ENCODE assay signal across 15 cellular contexts in the genomic region with DNA sequence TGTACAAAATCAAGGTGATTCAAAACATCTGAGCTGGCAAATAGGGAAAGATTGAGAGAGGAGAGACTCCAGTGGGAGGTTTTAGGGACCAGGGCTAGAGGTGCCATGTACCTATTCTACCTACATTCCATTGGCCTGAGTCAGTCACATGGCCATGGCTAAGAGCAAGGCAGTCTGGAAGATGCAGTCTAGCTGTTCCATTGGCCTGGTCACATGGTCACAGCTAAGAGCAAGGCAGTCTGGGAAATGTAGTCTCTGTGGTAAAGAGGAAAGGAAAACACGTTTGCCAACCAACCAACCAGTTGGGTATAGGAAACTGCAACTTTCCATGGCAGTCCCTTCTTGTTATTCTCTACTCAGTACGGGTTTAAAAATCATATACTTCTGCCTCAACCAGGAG.
DNase-seq lines count a peak whose midpoint lies in the region; ATAC-seq, FAIRE-seq and TF ChIP-seq lines count a peak whose summit lies in the region.
"Had no signal": no experiment of that assay in that cellular context is flagged by ENCODE, and none has a peak within 500 bp of the region (broad histone marks: within the 10 kb centered on the region; RNA-seq: fewer than 3 reads in every experiment).

No MANE protein-coding gene starts in this region.

- peaks cover 9% of the 10 kb centered on the region for H3K4me1 Mint-ChIP-seq in CD4-positive, alpha-beta T cell (ENCODE audit: low read depth)

- H3K27me3 Mint-ChIP-seq in CD4-positive, alpha-beta T cell, result no peaks in the 10 kb centered on the region
- H3K27me3 Mint-ChIP-seq: CD4-positive, CD25-positive, alpha-beta regulatory T cell had no signal

- DNase-seq in CD4-positive, alpha-beta T cell, result no peak
- DNase-seq in GM12891 (ENCODE audit: insufficient read length, low spot score) (no peak), RWPE2 (ENCODE audit: low spot score) (no peak), iPS DF 19.7 (ENCODE audit: low read depth, low spot score) (peak; percentile 84), upper lobe of right lung (no peak), posterior cingulate gyrus (no peak), caudate nucleus (lab: John Stamatoyannopoulos, UW) (no peak)
- DNase-seq: immature natural killer cell; NCI-H146; PC-3; stimulated activated naive CD4-positive, alpha-beta T cell had no signal

- intact Hi-C loops in CD4-positive, alpha-beta T cell (cut with DNase I, micrococcal nuclease), result no loop called here
- intact Hi-C loops in upper lobe of right lung (cut with DNase I) (no loop called here), posterior cingulate gyrus (cut with DNase I) (no loop called here)

- peak; percentile 56 for FAIRE-seq in GM12891 (lab: Jason Lieb, UNC)
- FAIRE-seq: HTR-8/SVneo had no signal

- H3K4me3 ChIP-seq in RWPE2 (ENCODE audit: severe bottlenecking), result no peak overlapping the region
- H3K4me3 ChIP-seq in upper lobe of right lung, result no peak overlapping the region
- H3K4me3 ChIP-seq: coronary artery had no signal

- H3K9me3 ChIP-seq in CD4-positive, alpha-beta T cell (ENCODE audit: control insufficient read depth, low read length), result no peaks in the 10 kb centered on the region
- H3K9me3 ChIP-seq in RWPE2 (ENCODE audit: severe bottlenecking) (no peaks in the 10 kb centered on the region), upper lobe of right lung (no peaks in the 10 kb centered on the region)

- no peaks in the 10 kb centered on the region for H3K27me3 ChIP-seq in CD4-positive, alpha-beta T cell (ENCODE audit: control insufficient read depth, insufficient read depth, low read length)
- H3K27me3 ChIP-seq in RWPE2 (ENCODE audit: insufficient read depth, poor library complexity, severe bottlenecking) (peaks cover 3% of the 10 kb centered on the region), upper lobe of right lung (no peaks in the 10 kb centered on the region)

- no peak overlapping the region for H3K27ac ChIP-seq in CD4-positive, alpha-beta T cell (ENCODE audit: low read depth, low read length)
- H3K27ac ChIP-seq in RWPE2 (ENCODE audit: poor library complexity, severe bottlenecking), result no peak overlapping the region
- H3K27ac ChIP-seq in upper lobe of right lung, result no peak overlapping the region
- H3K27ac ChIP-seq in caudate nucleus (ENCODE audit: low read depth, low read length), result no peak overlapping the region
- H3K27ac ChIP-seq: coronary artery had no signal

- H3K27ac Mint-ChIP-seq in CD4-positive, alpha-beta T cell, result no peak overlapping the region
- H3K27ac Mint-ChIP-seq: immature natural killer cell had no signal

- TF ChIP-seq CTCF in CD4-positive, alpha-beta T cell (IDR thresholded peaks at IDR 0.05), result no peak
- no peak for TF ChIP-seq CTCF in RWPE2 (IDR thresholded peaks at IDR 0.05; ENCODE audit: poor library complexity, severe bottlenecking)
- no peak for TF ChIP-seq CTCF in upper lobe of right lung (IDR thresholded peaks at IDR 0.05)

- H3K4me3 Mint-ChIP-seq in CD4-positive, alpha-beta T cell, result no peak overlapping the region
- H3K4me3 Mint-ChIP-seq: CD4-positive, CD25-positive, alpha-beta regulatory T cell; immature natural killer cell had no signal

- H3K9me3 Mint-ChIP-seq in CD4-positive, alpha-beta T cell, result no peaks in the 10 kb centered on the region
- H3K9me3 Mint-ChIP-seq: immature natural killer cell had no signal

- TF ChIP-seq POLR2A in GM12891 (IDR thresholded peaks at IDR 0.05; ENCODE audit: low read depth, low read length), result no peak

- peak; percentile 64 for ATAC-seq in CD4-positive, alpha-beta T cell (ENCODE audit: poor library complexity)
- ATAC-seq in RWPE2 (ENCODE audit: low read depth), result peak; percentile 74
- no peak for ATAC-seq in HG03521 (IDR thresholded peaks at IDR 0.05; ENCODE audit: unreplicated experiment)
- ATAC-seq in upper lobe of right lung, result no peak
- ATAC-seq: PC-3 had no signal

- CTCF ChIA-PET in CD4-positive, alpha-beta T cell (lab: Charles Lee), result no interaction called here

- no peaks in the 10 kb centered on the region for H3K36me3 ChIP-seq in RWPE2 (ENCODE audit: low read depth)
- no peaks in the 10 kb centered on the region for H3K36me3 ChIP-seq in upper lobe of right lung

- H3K36me3 Mint-ChIP-seq in CD4-positive, alpha-beta T cell (ENCODE audit: low read depth), result no peaks in the 10 kb centered on the region
- H3K36me3 Mint-ChIP-seq: CD4-positive, CD25-positive, alpha-beta regulatory T cell had no signal

- H3K4me1 ChIP-seq in RWPE2 (ENCODE audit: insufficient read depth, poor library complexity, severe bottlenecking), result no peaks in the 10 kb centered on the region
- no peaks in the 10 kb centered on the region for H3K4me1 ChIP-seq in upper lobe of right lung

- POLR2A ChIA-PET in CD4-positive, alpha-beta T cell (lab: Charles Lee), result no interaction called here

TF ChIP-seq in GM12891, 5 proteins besides CTCF, POLR2A, EP300 and RAD21:
- TF ChIP-seq TAF1 (IDR thresholded peaks at IDR 0.05; ENCODE audit: low read depth, low read length) (no peak), POU2F2 (IDR thresholded peaks at IDR 0.05; ENCODE audit: low read depth, low read length) (no peak)

Comparison
In these comparisons a context has a peak if more than half of its experiments do, and no peak if none do; other contexts are left out.
1. ATAC-seq: peak in CD4-positive, alpha-beta T cell (single experiment) and RWPE2 (single experiment); none in HG03521 (single experiment) and upper lobe of right lung (single experiment).